Comparison of ENCODE assay signal across 21 cellular contexts in the genomic region with DNA sequence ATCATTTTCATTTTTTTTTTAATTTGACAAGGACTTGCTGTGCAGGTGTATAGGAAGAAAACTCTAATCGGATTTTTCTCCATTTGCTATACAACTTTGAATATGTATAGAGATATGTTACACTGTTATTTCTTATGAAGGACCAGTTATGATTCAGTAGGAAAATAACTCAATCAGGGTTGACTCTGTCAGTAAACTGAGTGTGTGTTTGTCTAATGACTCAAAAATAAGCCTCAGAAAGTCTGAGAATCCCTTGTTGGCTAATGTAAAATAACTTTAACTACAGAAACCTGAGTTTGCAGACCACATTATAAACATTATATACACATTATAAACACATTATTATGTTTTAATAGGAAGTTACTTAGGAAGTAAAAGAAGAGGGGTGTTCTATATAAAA.
A peak's percentile ranks its signal among the peaks of the same experiment; 100 is the strongest.
DNase-seq lines count a peak whose midpoint lies in the region; ATAC-seq, FAIRE-seq and TF ChIP-seq lines count a peak whose summit lies in the region.
"Had no signal": no experiment of that assay in that cellular context is flagged by ENCODE, and none has a peak within 500 bp of the region (broad histone marks: within the 10 kb centered on the region; RNA-seq: fewer than 3 reads in every experiment).

No MANE protein-coding gene starts in this region.

- no peaks in the 10 kb centered on the region for H3K79me2 ChIP-seq in ACC112 (ENCODE audit: control insufficient read depth, insufficient read depth, low read length, unreplicated experiment)

- H3K4me3 ChIP-seq in ACC112 (ENCODE audit: low read depth, low read length) (no peak overlapping the region), bronchial epithelial cell (ENCODE audit: low read depth, low read length) (no peak overlapping the region), coronary artery (no peak overlapping the region)
- H3K4me3 ChIP-seq: SK-N-MC had no signal

- H3K9me3 Mint-ChIP-seq in activated naive CD8-positive, alpha-beta T cell treated with anti-CD3 and anti-CD28 coated beads, Interleukin-2, amount 50 U/mL, for 24 hours: no peaks in the 10 kb centered on the region

- H3K4me1 Mint-ChIP-seq in activated naive CD8-positive, alpha-beta T cell treated with anti-CD3 and anti-CD28 coated beads, Interleukin-2, amount 50 U/mL, for 24 hours: no peaks in the 10 kb centered on the region

- no peaks in the 10 kb centered on the region for H3K36me3 Mint-ChIP-seq in activated naive CD8-positive, alpha-beta T cell treated with anti-CD3 and anti-CD28 coated beads, Interleukin-2, amount 50 U/mL, for 24 hours (ENCODE audit: low read depth)

- no peak overlapping the region for H3K27ac Mint-ChIP-seq in activated naive CD8-positive, alpha-beta T cell treated with anti-CD3 and anti-CD28 coated beads, Interleukin-2, amount 50 U/mL, for 24 hours

- no peak for FAIRE-seq in bronchial epithelial cell (lab: Jason Lieb, UNC)
- FAIRE-seq: G401.6, GM12892, HTR-8/SVneo had no signal

- no peaks in the 10 kb centered on the region for H3K36me3 ChIP-seq in ACC112 (ENCODE audit: insufficient read depth, low read length)
- H3K36me3 ChIP-seq in bronchial epithelial cell (ENCODE audit: control insufficient read depth, insufficient read depth, low read length): no peaks in the 10 kb centered on the region

- H3K4me3 Mint-ChIP-seq in activated naive CD8-positive, alpha-beta T cell treated with anti-CD3 and anti-CD28 coated beads, Interleukin-2, amount 50 U/mL, for 24 hours: no peak overlapping the region

- H3K27ac ChIP-seq in ACC112 (ENCODE audit: low read depth, low read length) (peak overlapping the region; percentile 30), coronary artery (no peak overlapping the region)

- H3K27me3 Mint-ChIP-seq in activated naive CD8-positive, alpha-beta T cell treated with anti-CD3 and anti-CD28 coated beads, Interleukin-2, amount 50 U/mL, for 24 hours: no peaks in the 10 kb centered on the region

- no peak for ATAC-seq in GM18519 (IDR thresholded peaks at IDR 0.05; ENCODE audit: low FRiP score, unreplicated experiment)
- no peak for ATAC-seq in activated naive CD8-positive, alpha-beta T cell treated with anti-CD3 and anti-CD28 coated beads, Interleukin-2, amount 50 U/mL, for 24 hours
- ATAC-seq: HCT116, Right ventricle myocardium inferior had no signal

- H2AFZ ChIP-seq in ACC112 (ENCODE audit: low read length, unreplicated experiment): no peak overlapping the region

- H3K27me3 ChIP-seq in ACC112 (ENCODE audit: insufficient read depth, low read length) (no peaks in the 10 kb centered on the region), bronchial epithelial cell (ENCODE audit: control insufficient read depth, insufficient read depth, low read length) (no peaks in the 10 kb centered on the region)

- H3K4me1 ChIP-seq in ACC112 (ENCODE audit: control insufficient read depth, insufficient read depth, low read length, unreplicated experiment): peaks cover 19% of the 10 kb centered on the region

- peak; percentile 21 for DNase-seq in LHCN-M2 (ENCODE audit: low read depth)
- DNase-seq in bronchial epithelial cell (ENCODE audit: low read depth): peak; percentile 59
- peak; percentile 41 for DNase-seq in iris pigment epithelial cell (ENCODE audit: low read depth)
- no peak for DNase-seq in coronary artery (ENCODE audit: low spot score)
- DNase-seq in stimulated activated CD4-positive, alpha-beta T cell treated with anti-CD3 and anti-CD28 coated beads, Interleukin-15, amount 100 ng/mL, for 24 hours: no peak
- DNase-seq in activated naive CD8-positive, alpha-beta T cell treated with anti-CD3 and anti-CD28 coated beads, Interleukin-2, amount 50 U/mL, for 24 hours: no peak
- DNase-seq: 8988T, C1 segment of cervical spinal cord, DMS153, NCI-H1694, NCI-H2107, NCI-H226, NCI-H526 treated with DMSO at 0.1 percent for 48 hours had no signal

- TF ChIP-seq CTCF in bronchial epithelial cell (IDR thresholded peaks at IDR 0.05; ENCODE audit: insufficient read depth, low read length, severe bottlenecking) (no peak), coronary artery (IDR thresholded peaks at IDR 0.05) (no peak)

Comparison
In these comparisons a context has a peak if more than half of its experiments do, and no peak if none do; other contexts are left out.
1. DNase-seq: peak in LHCN-M2 (single experiment), bronchial epithelial cell (single experiment) and iris pigment epithelial cell (single experiment); none in coronary artery (single experiment), stimulated activated CD4-positive, alpha-beta T cell treated with anti-CD3 and anti-CD28 coated beads, Interleukin-15, amount 100 ng/mL, for 24 hours (single experiment) and activated naive CD8-positive, alpha-beta T cell treated with anti-CD3 and anti-CD28 coated beads, Interleukin-2, amount 50 U/mL, for 24 hours (single experiment).